ENCODE assay signal across 8 cellular contexts in the genomic region with DNA sequence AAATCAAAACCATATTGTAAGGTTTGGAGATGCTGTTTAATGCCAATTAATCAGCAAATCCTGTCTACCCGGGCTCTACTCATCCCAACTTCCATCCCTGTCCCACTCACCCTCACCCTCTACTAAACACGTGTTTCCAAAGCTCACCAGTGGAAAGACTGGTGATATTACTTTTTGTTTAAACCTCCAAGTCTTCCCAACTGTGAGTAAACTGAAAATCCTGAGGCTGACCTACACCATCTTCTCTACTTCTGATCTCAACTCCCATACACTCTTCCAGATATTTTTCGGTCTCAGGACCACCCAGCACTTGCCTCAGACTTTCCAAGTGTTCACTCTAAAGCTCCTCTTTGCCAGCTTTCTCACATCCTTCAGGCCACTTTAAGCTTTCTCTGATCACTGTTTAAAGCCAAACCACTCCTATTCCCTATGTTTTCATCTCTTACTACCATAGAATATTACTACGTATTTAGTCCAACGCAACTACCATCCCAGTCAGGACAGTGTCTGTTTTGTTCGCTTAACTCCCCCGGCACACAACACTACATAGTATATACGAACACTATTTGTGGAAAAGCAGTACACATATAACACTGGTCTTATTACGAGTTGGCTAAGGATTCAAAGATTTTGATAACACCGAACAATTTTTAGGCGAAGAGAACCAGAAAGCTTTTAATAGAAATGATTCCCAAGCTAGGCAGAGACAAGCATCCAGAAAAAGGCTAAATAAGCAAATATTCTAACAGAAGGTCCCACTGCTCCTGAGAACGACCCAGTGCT. TPM values are rescaled to one million over a fixed set of nuclear protein-coding genes. Genes with fewer than 3 reads are reported as not detected.
DNase-seq lines count a peak whose midpoint lies in the region; ATAC-seq and TF ChIP-seq lines count a peak whose summit lies in the region.

No MANE protein-coding gene starts in this region.

- H3K9ac ChIP-seq in BLaER1 treated with 17β-estradiol and CSF1 and Interleukin-3, amounts not matched to agents 10 nM and 100 nM: peak overlapping the region; percentile 88 to 100 (median 95)
- peak overlapping the region; percentile 92 for H3K9ac ChIP-seq in MM.1S (ENCODE audit: low read length)

- H2AFZ ChIP-seq in MM.1S (ENCODE audit: low read length): no peak overlapping the region

- intact Hi-C loops in natural killer cell (cut with micrococcal nuclease): loop anchor here (2.0 kb wide), 2 partner anchors 117 to 147 kb away; partner anchors contain the start of genes MAP2K1 and TIPIN

- peaks cover 35 to 41% of the 10 kb centered on the region in 2 donors for H3K4me1 Mint-ChIP-seq in natural killer cell

- no peaks in the 10 kb centered on the region for H3K9me3 ChIP-seq in BLaER1 treated with 17β-estradiol and CSF1 and Interleukin-3, amounts not matched to agents 10 nM and 100 nM (replicated peaks in 1 of 11)
- no peaks in the 10 kb centered on the region for H3K9me3 ChIP-seq in MM.1S (replicated peaks; ENCODE audit: insufficient read depth, low read length)

- peaks cover 37 to 54% (median 49%) of the 10 kb centered on the region in 11 experiments; a peak in 21 of 22 replicates for H4K20me1 ChIP-seq in BLaER1 treated with 17β-estradiol and CSF1 and Interleukin-3, amounts not matched to agents 10 nM and 100 nM
- H4K20me1 ChIP-seq in MM.1S (ENCODE audit: insufficient read depth, low read length): peaks cover 9% of the 10 kb centered on the region

- peak overlapping the region; percentile 100 for H3K4me3 Mint-ChIP-seq in natural killer cell

- peaks cover 8% of the 10 kb centered on the region for H3K36me3 Mint-ChIP-seq in natural killer cell

- H3K4me1 ChIP-seq in BLaER1 treated with 17β-estradiol and CSF1 and Interleukin-3, amounts not matched to agents 10 nM and 100 nM: peaks cover 49 to 72% (median 65%) of the 10 kb centered on the region in 10 experiments
- H3K4me1 ChIP-seq in MM.1S (ENCODE audit: low read length): peaks cover 18% of the 10 kb centered on the region

- peaks cover 44 to 56% (median 51%) of the 10 kb centered on the region in 11 experiments for H3K36me3 ChIP-seq in BLaER1 treated with 17β-estradiol and CSF1 and Interleukin-3, amounts not matched to agents 10 nM and 100 nM
- peaks cover 27% of the 10 kb centered on the region; the same call in 1 of the 2 replicates for H3K36me3 ChIP-seq in MM.1S (replicated peaks; ENCODE audit: insufficient read depth, low read length)

- no peaks in the 10 kb centered on the region for H3K9me3 Mint-ChIP-seq in natural killer cell

- DNase-seq in MM.1S: no peak
- DNase-seq in dermis blood vessel endothelial cell: peak; percentile 13
- DNase-seq in natural killer cell: no peak
- no peak for DNase-seq in EL

- H3K4me3 ChIP-seq in BLaER1 treated with 17β-estradiol and CSF1 and Interleukin-3, amounts not matched to agents 10 nM and 100 nM: peak overlapping the region; percentile 78 to 93 (median 87)
- H3K4me3 ChIP-seq in MM.1S (ENCODE audit: low read length): peak overlapping the region; percentile 94

- H3F3A ChIP-seq in MM.1S (ENCODE audit: insufficient read depth, low read length): peaks cover 59% of the 10 kb centered on the region

- ATAC-seq in natural killer cell (no peak), HG03045 (IDR thresholded peaks at IDR 0.05; ENCODE audit: unreplicated experiment) (no peak), GM18498 (IDR thresholded peaks at IDR 0.05; ENCODE audit: unreplicated experiment) (no peak), GM21381 (IDR thresholded peaks at IDR 0.05; ENCODE audit: unreplicated experiment) (no peak)

- H3K4me2 ChIP-seq in BLaER1 treated with 17β-estradiol and CSF1 and Interleukin-3, amounts not matched to agents 10 nM and 100 nM: peak overlapping the region; percentile 88 to 96 (median 93)
- H3K4me2 ChIP-seq in MM.1S (ENCODE audit: low read depth, low read length): peak overlapping the region; percentile 79

- no peaks in the 10 kb centered on the region for H3K9me2 ChIP-seq in MM.1S (replicated peaks; ENCODE audit: insufficient read depth, low read length)

- no peaks in the 10 kb centered on the region for H3K27me3 ChIP-seq in BLaER1 treated with 17β-estradiol and CSF1 and Interleukin-3, amounts not matched to agents 10 nM and 100 nM
- H3K27me3 ChIP-seq in MM.1S (replicated peaks; ENCODE audit: insufficient read depth, low read length): no peaks in the 10 kb centered on the region

- peak overlapping the region; percentile 90 to 97 for H3K27ac Mint-ChIP-seq in natural killer cell

- H3K27ac ChIP-seq in BLaER1 treated with 17β-estradiol and CSF1 and Interleukin-3, amounts not matched to agents 10 nM and 100 nM: peak overlapping the region; percentile 92 to 99 (median 97)
- H3K27ac ChIP-seq in MM.1S (ENCODE audit: low read length): peak overlapping the region; percentile 94; the same call in 1 of the 2 replicates

- no peak for TF ChIP-seq CTCF in MM.1S (IDR thresholded peaks at IDR 0.05; ENCODE audit: low read length)
- no peak for TF ChIP-seq CTCF in natural killer cell (IDR thresholded peaks at IDR 0.05)

- peaks cover 83% of the 10 kb centered on the region for H3K79me2 ChIP-seq in MM.1S (ENCODE audit: low read length)

- no peaks in the 10 kb centered on the region for H3K27me3 Mint-ChIP-seq in natural killer cell (ENCODE audit: low read depth in 2 of 2)

RNA-seq across cellular contexts. Expression of gene RPL4, which starts 0.7 kb away (rescaled TPM):
- total RNA-seq in dermis blood vessel endothelial cell (1,741 and 3,818 TPM in 2 replicates), natural killer cell (1,000 to 10,000 TPM; 1,109 to 1,293 (median 1,293) TPM)

RNA-seq across cellular contexts. Expression of gene ZWILCH, which starts 1.2 kb away (rescaled TPM):
- 14.3 and 25.1 TPM in 2 replicates for total RNA-seq in dermis blood vessel endothelial cell
- total RNA-seq in natural killer cell: 1 to 10 TPM; 8.7 to 9.9 (median 9.7) TPM

RNA-seq across cellular contexts. Expression of gene SNAPC5, which starts 6.4 kb away (rescaled TPM):
- 21.4 and 22.2 TPM in 2 replicates for total RNA-seq in dermis blood vessel endothelial cell
- 10 to 100 TPM; 17.2 to 25.2 (median 24.3) TPM for total RNA-seq in natural killer cell
